ENCODE assay signal across 8 cellular contexts in genomic region chr22:26592368-26593015, GRCh38. TPM values are rescaled to one million over a fixed set of nuclear protein-coding genes. Genes with fewer than 3 reads are reported as not detected.
DNase-seq lines count a peak whose midpoint lies in the region; ATAC-seq and TF ChIP-seq lines count a peak whose summit lies in the region.

No MANE protein-coding gene starts in this region.

- no peak overlapping the region for H3K27ac ChIP-seq in WERI-Rb-1

- no peak overlapping the region for H3K4me3 ChIP-seq in mucosa of descending colon
- H3K4me3 ChIP-seq in WERI-Rb-1 (ENCODE audit: low read depth, low read length) = no peak overlapping the region

- H3K4me1 ChIP-seq in mucosa of descending colon (ENCODE audit: low read depth) = peaks cover 12% of the 10 kb centered on the region

- H3K9me3 ChIP-seq in mucosa of descending colon (no peaks in the 10 kb centered on the region), WERI-Rb-1 (ENCODE audit: severe bottlenecking) (peaks cover 5% of the 10 kb centered on the region)

- intact Hi-C loops in mucosa of descending colon (cut with DNase I, micrococcal nuclease) = no loop called here

- no peaks in the 10 kb centered on the region for H3K27me3 ChIP-seq in WERI-Rb-1 (ENCODE audit: insufficient read depth, low read depth, severe bottlenecking)

- TF ChIP-seq CTCF in mucosa of descending colon (IDR thresholded peaks at IDR 0.05) (no peak), WERI-Rb-1 (IDR thresholded peaks at IDR 0.05; ENCODE audit: low read depth, low read length) (no peak)

- peak; percentile 65 for ATAC-seq in GM18907 (IDR thresholded peaks at IDR 0.05; ENCODE audit: unreplicated experiment)
- peak; percentile 72 for ATAC-seq in HG02943 (IDR thresholded peaks at IDR 0.05; ENCODE audit: low read depth, unreplicated experiment)
- ATAC-seq in mucosa of descending colon = peak; percentile 39
- no peak for ATAC-seq in SK-N-SH treated with all-trans-retinoic acid at 6 μM for 48 hours
- no peak for ATAC-seq in GM19023 (IDR thresholded peaks at IDR 0.05; ENCODE audit: unreplicated experiment)
- no peak for ATAC-seq in HG03439 (IDR thresholded peaks at IDR 0.05; ENCODE audit: unreplicated experiment)

- DNase-seq in T-helper 22 cell (ENCODE audit: low read depth) = peak; percentile 37
- DNase-seq in mucosa of descending colon = peak; percentile 43 to 67 (median 46)
- no peak for DNase-seq in WERI-Rb-1

- H3K36me3 ChIP-seq in mucosa of descending colon (ENCODE audit: low read depth) = no peaks in the 10 kb centered on the region
- H3K36me3 ChIP-seq in WERI-Rb-1 = no peaks in the 10 kb centered on the region

TF ChIP-seq in SK-N-SH treated with all-trans-retinoic acid at 6 μM for 48 hours, 23 proteins besides CTCF, POLR2A, EP300 and RAD21:
- no peak for TF ChIP-seq TOX (CRISPR knock-in tag; IDR thresholded peaks at IDR 0.05; ENCODE audit: borderline replicate concordance)
- TF ChIP-seq GLIS3 (CRISPR knock-in tag; IDR thresholded peaks at IDR 0.05) = no peak
- no peak for TF ChIP-seq PATZ1 (CRISPR knock-in tag; IDR thresholded peaks at IDR 0.05; ENCODE audit: borderline replicate concordance)
- TF ChIP-seq ESRRG (CRISPR knock-in tag; IDR thresholded peaks at IDR 0.05) = no peak
- TF ChIP-seq BACH2 (CRISPR knock-in tag; IDR thresholded peaks at IDR 0.05; ENCODE audit: borderline replicate concordance) = no peak
- TF ChIP-seq ZNF8 (CRISPR knock-in tag; IDR thresholded peaks at IDR 0.05) = no peak
- TF ChIP-seq TSHZ2 (CRISPR knock-in tag; IDR thresholded peaks at IDR 0.05) = no peak
- TF ChIP-seq CSRNP3 (CRISPR knock-in tag; IDR thresholded peaks at IDR 0.05) = no peak
- TF ChIP-seq CREB5 (CRISPR knock-in tag; IDR thresholded peaks at IDR 0.05; ENCODE audit: low read depth) = no peak
- TF ChIP-seq ZNF565 (CRISPR knock-in tag; conservative IDR thresholded peaks at IDR 0.05; ENCODE audit: low read depth) = no peak
- TF ChIP-seq RARB (CRISPR knock-in tag; IDR thresholded peaks at IDR 0.05) = no peak
- TF ChIP-seq TCF4 (CRISPR knock-in tag; IDR thresholded peaks at IDR 0.05; ENCODE audit: borderline replicate concordance) = no peak
- TF ChIP-seq OSR1 (CRISPR knock-in tag; IDR thresholded peaks at IDR 0.05) = no peak
- no peak for TF ChIP-seq ZFP30 (CRISPR knock-in tag; IDR thresholded peaks at IDR 0.05)
- no peak for TF ChIP-seq ARNTL (CRISPR knock-in tag; IDR thresholded peaks at IDR 0.05; ENCODE audit: borderline replicate concordance, low read depth)

RNA-seq across cellular contexts. Expression of gene TPST2, which starts 2.6 kb away (rescaled TPM):
- 10 to 100 TPM in 2 of 3 donors, 1 to 10 TPM in 1; 9.2 to 13.9 (median 11.7) TPM for total RNA-seq in mucosa of descending colon

RNA-seq across cellular contexts. Expression of gene CRYBB1, which starts 25.3 kb away (rescaled TPM):
- total RNA-seq in mucosa of descending colon = 1 to 10 TPM in 1 of 3 donors, not detected in 2; 1.0 TPM

RNA-seq across cellular contexts. Expression of gene CRYBA4, which starts 29.3 kb away (rescaled TPM):
- not detected for total RNA-seq in mucosa of descending colon

Comparison
In these comparisons a context has a peak if more than half of its experiments do, and no peak if none do; other contexts are left out.
1. ATAC-seq: peak in GM18907 (single experiment), HG02943 (single experiment) and mucosa of descending colon (single experiment); none in SK-N-SH treated with all-trans-retinoic acid at 6 μM for 48 hours (single experiment), GM19023 (single experiment) and HG03439 (single experiment).